Comparison of ENCODE assay signal across 21 cellular contexts in the genomic region with DNA sequence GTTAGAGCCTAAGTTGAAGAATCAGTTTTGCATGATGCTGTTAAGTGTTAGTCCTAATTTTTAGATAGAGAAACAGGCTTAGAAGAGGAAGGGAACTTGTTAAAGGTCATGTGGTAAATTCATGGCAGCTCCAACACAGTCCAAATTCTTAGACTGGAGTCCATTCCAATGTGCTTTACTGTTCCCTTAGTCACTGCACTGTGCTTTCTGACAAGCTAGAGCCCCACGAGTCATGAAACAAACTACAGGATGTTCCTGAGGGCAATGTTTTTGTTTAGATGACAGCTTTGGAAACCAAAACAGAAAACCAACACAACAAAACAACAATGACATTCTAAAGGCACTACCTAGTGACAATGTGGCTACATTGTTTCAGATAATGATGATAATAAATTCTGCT. TPM values are rescaled to one million over a fixed set of nuclear protein-coding genes. Genes with fewer than 3 reads are reported as not detected.
DNase-seq lines count a peak whose midpoint lies in the region; ATAC-seq, FAIRE-seq and TF ChIP-seq lines count a peak whose summit lies in the region.
"Had no signal": no experiment of that assay in that cellular context is flagged by ENCODE, and none has a peak within 500 bp of the region (broad histone marks: within the 10 kb centered on the region; RNA-seq: fewer than 3 reads in every experiment).

No MANE protein-coding gene starts in this region.

- H3K36me3 ChIP-seq in PC-9 (ENCODE audit: low read depth): no peaks in the 10 kb centered on the region
- H3K36me3 ChIP-seq: esophagus squamous epithelium had no signal

- H3K79me2 ChIP-seq in PC-9 (ENCODE audit: low read depth): no peaks in the 10 kb centered on the region

- ATAC-seq in GM18519 (IDR thresholded peaks at IDR 0.05; ENCODE audit: low FRiP score, unreplicated experiment): no peak
- ATAC-seq: A549; activated T-helper 17 cell treated with anti-CD3 and anti-CD28 coated beads, Interleukin-2, amount 50 U/mL, for 72 hours had no signal

- no peak overlapping the region for H3K4me2 ChIP-seq in PC-9
- H3K4me2 ChIP-seq: A549 had no signal

- no peak overlapping the region for H3K27ac ChIP-seq in PC-9
- H3K27ac ChIP-seq: A549, esophagus squamous epithelium, HL-60 had no signal

- no TSS peak for BruUV-seq in PC-9 (replicated peaks; lab: Mats Ljungman, UMichigan)

- H3K27me3 ChIP-seq in PC-9 (ENCODE audit: insufficient read depth, low read depth): no peaks in the 10 kb centered on the region

- FAIRE-seq in urothelium cell line (lab: Jason Lieb, UNC): no peak
- FAIRE-seq: A549 had no signal

- H3K4me3 ChIP-seq in choroid plexus epithelial cell (ENCODE audit: low read depth, low read length) (no peak overlapping the region), PC-9 (no peak overlapping the region)
- H3K4me3 ChIP-seq: A549, esophagus squamous epithelium had no signal

- TF ChIP-seq CTCF in choroid plexus epithelial cell (conservative IDR thresholded peaks at IDR 0.05; ENCODE audit: low read depth, low read length): no peak
- TF ChIP-seq CTCF in PC-9 (conservative IDR thresholded peaks at IDR 0.05): no peak

- POLR2A ChIA-PET in PC-9 (lab: Charles Lee; ENCODE audit: unreplicated experiment): no interaction called here

- DNase-seq in AG08395 (ENCODE audit: low spot score): peak; percentile 66
- DNase-seq in HT1080 (ENCODE audit: low read depth): peak; percentile 9
- DNase-seq in choroid plexus epithelial cell (ENCODE audit: low read depth): peak; percentile 45
- peak; percentile 60 for DNase-seq in islet precursor cell
- no peak for DNase-seq in PC-9
- DNase-seq in NCI-H2081 (lab: John Stamatoyannopoulos, UW): no peak
- no peak for DNase-seq in urothelium cell line (ENCODE audit: low spot score)
- DNase-seq: CD4-positive, alpha-beta T cell; central memory CD4-positive, alpha-beta T cell; DMS53; effector CD4-positive, alpha-beta T cell; esophagus squamous epithelium; midbrain; NCI-H2081 treated with DMSO at 0.1 percent for 48 hours; NCI-H526 treated with DMSO at 0.1 percent for 48 hours had no signal

- no peaks in the 10 kb centered on the region for H3K4me1 ChIP-seq in PC-9 (replicated peaks; ENCODE audit: insufficient read depth)
- H3K4me1 ChIP-seq: A549, esophagus squamous epithelium had no signal

- no peaks in the 10 kb centered on the region for H3K9me3 ChIP-seq in PC-9 (ENCODE audit: insufficient read depth, low read depth)
- H3K9me3 ChIP-seq: A549, esophagus squamous epithelium had no signal

- no peaks in the 10 kb centered on the region for H4K20me1 ChIP-seq in PC-9 (ENCODE audit: insufficient read depth)

- H2AFZ ChIP-seq in PC-9: no peak overlapping the region

- H3K9me2 ChIP-seq in PC-9 (ENCODE audit: insufficient read depth): no peaks in the 10 kb centered on the region

- intact Hi-C loops in PC-9 (cut with micrococcal nuclease; ENCODE audit: unreplicated experiment): no loop called here

- no peaks in the 10 kb centered on the region for H3F3A ChIP-seq in PC-9 (ENCODE audit: insufficient read depth, low read depth)

- CTCF ChIA-PET in PC-9 (lab: Charles Lee): no interaction called here

RNA-seq across cellular contexts. Expression of a gene that starts 23.1 kb away (rescaled TPM):
- 150 and 167 TPM in 2 replicates for total RNA-seq in HT1080 (2014; rRNA removed; shearing (Covaris generic))
- polyA plus RNA-seq in HT1080 (2015; cell fraction: cytosol; rRNA removed): 226 and 295 TPM in 2 replicates
- polyA plus RNA-seq in HT1080 (2015; cell fraction: nucleus; rRNA removed): 277 and 305 TPM in 2 replicates
- total RNA-seq in PC-9 (2021): not detected in 2 replicates
- total RNA-seq: activated T-helper 17 cell treated with anti-CD3 and anti-CD28 coated beads, Interleukin-2, amount 50 U/mL, for 72 hours; CD4-positive, alpha-beta T cell; OCI-LY7; SK-MEL-5 had no signal

Comparison
In these comparisons a context has a peak if more than half of its experiments do, and no peak if none do; other contexts are left out.
1. DNase-seq: peak in AG08395 (single experiment), HT1080 (single experiment), choroid plexus epithelial cell (single experiment) and islet precursor cell (single experiment); none in PC-9 (0 of 2), NCI-H2081 (0 of 2) and urothelium cell line (single experiment).
2. RNA of a gene that starts 23.1 kb away (total RNA-seq): 150 to 167 TPM in HT1080; not detected in PC-9; every median in the first group is over 100 times any median in the second.